In genomic region chr3:188153498-188153948, GRCh38 we compare ENCODE assay signal across 8 cellular contexts. TPM values are rescaled to one million over a fixed set of nuclear protein-coding genes. Genes with fewer than 3 reads are reported as not detected.
DNase-seq lines count a peak whose midpoint lies in the region; ATAC-seq and TF ChIP-seq lines count a peak whose summit lies in the region.

No MANE protein-coding gene starts in this region.

- H3K4me2 ChIP-seq in neural progenitor cell = peak overlapping the region; percentile 88

- peak overlapping the region; percentile 88 for H3K27ac Mint-ChIP-seq in activated naive CD8-positive, alpha-beta T cell
- peak overlapping the region; percentile 100 for H3K27ac Mint-ChIP-seq in neural progenitor cell

- no peaks in the 10 kb centered on the region; the same call in 1 of the 2 replicates for H3K9me3 ChIP-seq in AG04450 (ENCODE audit: control insufficient read depth, insufficient read depth, low read length)
- H3K9me3 ChIP-seq in neural progenitor cell (ENCODE audit: low read depth) = no peaks in the 10 kb centered on the region
- no peaks in the 10 kb centered on the region for H3K9me3 ChIP-seq in vagina

- peaks cover 2% of the 10 kb centered on the region for H3K36me3 Mint-ChIP-seq in activated naive CD8-positive, alpha-beta T cell
- H3K36me3 Mint-ChIP-seq in neural progenitor cell = peaks cover 8% of the 10 kb centered on the region

- H3K4me3 Mint-ChIP-seq in activated naive CD8-positive, alpha-beta T cell = peak overlapping the region; percentile 89
- peak overlapping the region; percentile 96 for H3K4me3 Mint-ChIP-seq in neural progenitor cell

- peaks cover 7% of the 10 kb centered on the region for H3F3A ChIP-seq in neural progenitor cell (ENCODE audit: low read depth)

- POLR2A ChIA-PET in AG04450 (lab: Yijun Ruan, JAX) = interaction anchor here (0.5 to 2.5 kb wide), 18 partner anchors 10 to 414 kb away, joined by 3 to 14 read pairs (median 4); partner anchors contain the start of gene BCL6

- H3K9me3 Mint-ChIP-seq in activated naive CD8-positive, alpha-beta T cell (ENCODE audit: low read depth) = no peaks in the 10 kb centered on the region
- H3K9me3 Mint-ChIP-seq in neural progenitor cell = no peaks in the 10 kb centered on the region

- H3K27me3 Mint-ChIP-seq in activated naive CD8-positive, alpha-beta T cell = no peaks in the 10 kb centered on the region
- peaks cover 3% of the 10 kb centered on the region for H3K27me3 Mint-ChIP-seq in neural progenitor cell (ENCODE audit: insufficient read depth, low read depth)

- TF ChIP-seq CTCF in AG04450 (IDR thresholded peaks at IDR 0.05; ENCODE audit: low read depth, low read length) (no peak), neural progenitor cell (IDR thresholded peaks at IDR 0.05) (no peak), vagina (IDR thresholded peaks at IDR 0.05) (no peak)

- H3K9ac ChIP-seq in neural progenitor cell = peak overlapping the region; percentile 88

- H3K4me3 ChIP-seq in AG04450 (ENCODE audit: low read depth, low read length) (peak overlapping the region; percentile 64), neural progenitor cell (peak overlapping the region; percentile 82), vagina (peak overlapping the region; percentile 72 to 96)

- H2AFZ ChIP-seq in neural progenitor cell (replicated peaks) = peak overlapping the region; percentile 40

- DNase-seq in AG04450 (ENCODE audit: low read depth, low spot score) = peak; percentile 94
- peak; percentile 89 for DNase-seq in HPDE6-E6E7 (ENCODE audit: extremely low spot score)
- peak; percentile 67 for DNase-seq in OCI-M1 (lab: John Stamatoyannopoulos, UW)
- DNase-seq in germinal center (ENCODE audit: low spot score) = peak; percentile 62
- peak; percentile 94 for DNase-seq in neural progenitor cell (ENCODE audit: low spot score)
- peak in 1 of 2 donors; percentile 93 for DNase-seq in vagina (ENCODE audit: extremely low spot score in 2 of 2)

- H3K27me3 ChIP-seq in AG04450 (ENCODE audit: control insufficient read depth, insufficient read depth, low read length) (no peaks in the 10 kb centered on the region), neural progenitor cell (no peaks in the 10 kb centered on the region), vagina (no peaks in the 10 kb centered on the region)

- CTCF ChIA-PET in AG04450 (lab: Charles Lee) = interaction anchor here (0.7 to 5.8 kb wide), 5 partner anchors 404 to 801 kb away, joined by 3 to 30 read pairs (median 3); partner anchors contain the start of gene BCL6

- TF ChIP-seq POLR2A in vagina (IDR thresholded peaks at IDR 0.05) = peak in 1 of 2 donors; percentile 14

- H3K4me1 ChIP-seq in neural progenitor cell (peaks cover 19% of the 10 kb centered on the region), vagina (peaks cover 45% of the 10 kb centered on the region)

- H3K4me1 Mint-ChIP-seq in activated naive CD8-positive, alpha-beta T cell (ENCODE audit: low read depth) = peaks cover 59% of the 10 kb centered on the region
- peaks cover 42% of the 10 kb centered on the region for H3K4me1 Mint-ChIP-seq in neural progenitor cell

- peaks cover 14% of the 10 kb centered on the region for H4K20me1 ChIP-seq in neural progenitor cell (ENCODE audit: low read depth)

- H3K36me3 ChIP-seq in neural progenitor cell (no peaks in the 10 kb centered on the region), vagina (no peaks in the 10 kb centered on the region)

- intact Hi-C loops in vagina (cut with DNase I) = loop anchor here (5.0 kb wide), 1 partner anchor 411 kb away; no protein-coding TSS in a partner anchor

- ATAC-seq in GM18873 (IDR thresholded peaks at IDR 0.05; ENCODE audit: low FRiP score, unreplicated experiment) = peak; percentile 10

- H3K27ac ChIP-seq in AG04450 (ENCODE audit: low read depth, low read length) (peak overlapping the region; percentile 99), neural progenitor cell (peak overlapping the region; percentile 88), vagina (peak overlapping the region; percentile 88)

- peaks cover 48% of the 10 kb centered on the region for H3K79me2 ChIP-seq in neural progenitor cell (ENCODE audit: low read depth)

RNA-seq across cellular contexts. Expression of gene LPP, which starts 0.4 kb away (rescaled TPM):
- 64.2 and 76.3 TPM in 2 replicates for polyA plus RNA-seq in AG04450 (2011; rRNA removed)
- 632 and 1,065 TPM in 2 replicates for polyA minus RNA-seq in AG04450 (2011; rRNA and poly(A)+ RNA removed)
- total RNA-seq in neural progenitor cell (ENCODE audit: low replicate concordance) (18.9 and 27.4 TPM in 2 replicates), vagina (248 TPM)
